In the genomic region with DNA sequence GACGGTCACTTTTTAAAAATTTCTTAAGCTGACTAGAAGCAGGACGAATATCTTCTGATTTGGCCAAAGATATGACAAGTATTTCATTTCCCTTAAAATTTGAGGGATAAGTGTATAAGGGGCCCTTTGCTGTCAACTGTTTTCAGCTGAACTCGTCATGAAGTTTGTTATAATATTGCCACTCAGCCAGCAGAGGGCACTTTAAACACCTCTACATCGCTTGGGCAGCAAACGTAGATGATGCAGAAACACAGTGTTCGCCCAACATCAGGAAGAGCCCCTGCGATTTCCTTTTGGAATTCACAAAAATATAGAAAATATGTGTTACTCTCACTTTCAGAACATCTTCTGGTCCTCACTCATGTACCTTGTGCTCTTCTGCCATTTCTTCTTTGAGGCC, we compare ENCODE assay signal across 2 cellular contexts.
TF ChIP-seq lines count a peak whose summit lies in the region.

No MANE protein-coding gene starts in this region.

TF ChIP-seq in SK-N-SH treated with all-trans-retinoic acid at 6 μM for 48 hours, 23 proteins besides CTCF, POLR2A, EP300 and RAD21 (continued from another document):
- TF ChIP-seq, protein P1, sequence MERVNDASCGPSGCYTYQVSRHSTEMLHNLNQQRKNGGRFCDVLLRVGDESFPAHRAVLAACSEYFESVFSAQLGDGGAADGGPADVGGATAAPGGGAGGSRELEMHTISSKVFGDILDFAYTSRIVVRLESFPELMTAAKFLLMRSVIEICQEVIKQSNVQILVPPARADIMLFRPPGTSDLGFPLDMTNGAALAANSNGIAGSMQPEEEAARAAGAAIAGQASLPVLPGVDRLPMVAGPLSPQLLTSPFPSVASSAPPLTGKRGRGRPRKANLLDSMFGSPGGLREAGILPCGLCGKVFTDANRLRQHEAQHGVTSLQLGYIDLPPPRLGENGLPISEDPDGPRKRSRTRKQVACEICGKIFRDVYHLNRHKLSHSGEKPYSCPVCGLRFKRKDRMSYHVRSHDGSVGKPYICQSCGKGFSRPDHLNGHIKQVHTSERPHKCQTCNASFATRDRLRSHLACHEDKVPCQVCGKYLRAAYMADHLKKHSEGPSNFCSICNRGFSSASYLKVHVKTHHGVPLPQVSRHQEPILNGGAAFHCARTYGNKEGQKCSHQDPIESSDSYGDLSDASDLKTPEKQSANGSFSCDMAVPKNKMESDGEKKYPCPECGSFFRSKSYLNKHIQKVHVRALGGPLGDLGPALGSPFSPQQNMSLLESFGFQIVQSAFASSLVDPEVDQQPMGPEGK (CRISPR knock-in tag; IDR thresholded peaks at IDR 0.05; ENCODE audit: borderline replicate concordance), result no peak
- no peak for TF ChIP-seq CSDC2 (CRISPR knock-in tag; IDR thresholded peaks at IDR 0.05)
TF ChIP-seq in SK-N-SH treated with all-trans-retinoic acid at 6 μM for 48 hours: peak in this region for 0.

TF ChIP-seq in WTC11, 78 proteins besides CTCF, POLR2A, EP300 and RAD21 (continued from another document):
- TF ChIP-seq AR (CRISPR knock-in tag; IDR thresholded peaks at IDR 0.05) (no peak), CBFB (CRISPR knock-in tag; IDR thresholded peaks at IDR 0.05; ENCODE audit: low read depth) (no peak), ZNF121 (CRISPR knock-in tag; IDR thresholded peaks at IDR 0.05) (no peak), ZNF138 (CRISPR knock-in tag; conservative IDR thresholded peaks at IDR 0.05) (no peak), KAT7 (CRISPR knock-in tag; IDR thresholded peaks at IDR 0.05; ENCODE audit: borderline replicate concordance) (no peak), EMX1 (CRISPR knock-in tag; IDR thresholded peaks at IDR 0.05) (no peak)
- TF ChIP-seq, protein P2, sequence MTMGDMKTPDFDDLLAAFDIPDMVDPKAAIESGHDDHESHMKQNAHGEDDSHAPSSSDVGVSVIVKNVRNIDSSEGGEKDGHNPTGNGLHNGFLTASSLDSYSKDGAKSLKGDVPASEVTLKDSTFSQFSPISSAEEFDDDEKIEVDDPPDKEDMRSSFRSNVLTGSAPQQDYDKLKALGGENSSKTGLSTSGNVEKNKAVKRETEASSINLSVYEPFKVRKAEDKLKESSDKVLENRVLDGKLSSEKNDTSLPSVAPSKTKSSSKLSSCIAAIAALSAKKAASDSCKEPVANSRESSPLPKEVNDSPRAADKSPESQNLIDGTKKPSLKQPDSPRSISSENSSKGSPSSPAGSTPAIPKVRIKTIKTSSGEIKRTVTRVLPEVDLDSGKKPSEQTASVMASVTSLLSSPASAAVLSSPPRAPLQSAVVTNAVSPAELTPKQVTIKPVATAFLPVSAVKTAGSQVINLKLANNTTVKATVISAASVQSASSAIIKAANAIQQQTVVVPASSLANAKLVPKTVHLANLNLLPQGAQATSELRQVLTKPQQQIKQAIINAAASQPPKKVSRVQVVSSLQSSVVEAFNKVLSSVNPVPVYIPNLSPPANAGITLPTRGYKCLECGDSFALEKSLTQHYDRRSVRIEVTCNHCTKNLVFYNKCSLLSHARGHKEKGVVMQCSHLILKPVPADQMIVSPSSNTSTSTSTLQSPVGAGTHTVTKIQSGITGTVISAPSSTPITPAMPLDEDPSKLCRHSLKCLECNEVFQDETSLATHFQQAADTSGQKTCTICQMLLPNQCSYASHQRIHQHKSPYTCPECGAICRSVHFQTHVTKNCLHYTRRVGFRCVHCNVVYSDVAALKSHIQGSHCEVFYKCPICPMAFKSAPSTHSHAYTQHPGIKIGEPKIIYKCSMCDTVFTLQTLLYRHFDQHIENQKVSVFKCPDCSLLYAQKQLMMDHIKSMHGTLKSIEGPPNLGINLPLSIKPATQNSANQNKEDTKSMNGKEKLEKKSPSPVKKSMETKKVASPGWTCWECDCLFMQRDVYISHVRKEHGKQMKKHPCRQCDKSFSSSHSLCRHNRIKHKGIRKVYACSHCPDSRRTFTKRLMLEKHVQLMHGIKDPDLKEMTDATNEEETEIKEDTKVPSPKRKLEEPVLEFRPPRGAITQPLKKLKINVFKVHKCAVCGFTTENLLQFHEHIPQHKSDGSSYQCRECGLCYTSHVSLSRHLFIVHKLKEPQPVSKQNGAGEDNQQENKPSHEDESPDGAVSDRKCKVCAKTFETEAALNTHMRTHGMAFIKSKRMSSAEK (CRISPR knock-in tag; IDR thresholded peaks at IDR 0.05; ENCODE audit: borderline replicate concordance), result no peak
